Comparison of ENCODE assay signal across 16 cellular contexts in genomic region chr16:65751622-65752598, GRCh38.
DNase-seq lines count a peak whose midpoint lies in the region; ATAC-seq and TF ChIP-seq lines count a peak whose summit lies in the region.
"Had no signal": no experiment of that assay in that cellular context is flagged by ENCODE, and none has a peak within 500 bp of the region (broad histone marks: within the 10 kb centered on the region; RNA-seq: fewer than 3 reads in every experiment).

No MANE protein-coding gene starts in this region.

- POLR2A ChIA-PET in IMR-90 (lab: Charles Lee; ENCODE audit: unreplicated experiment) = no interaction called here

- H3K27ac ChIP-seq in IMR-90 (ENCODE audit: insufficient read depth, low read length) (no peak overlapping the region), mesendoderm (ENCODE audit: low read depth, low read length) (no peak overlapping the region), foreskin keratinocyte (no peak overlapping the region)

- H3K79me2 ChIP-seq in mesendoderm (ENCODE audit: control insufficient read depth, insufficient read depth, low read length) = no peaks in the 10 kb centered on the region

- TF ChIP-seq CTCF in BE2C (IDR thresholded peaks at IDR 0.05; ENCODE audit: low read depth, low read length) = peak; percentile 23; the same call in 1 of the 2 replicates
- TF ChIP-seq CTCF in IMR-90 (conservative IDR thresholded peaks at IDR 0.05; ENCODE audit: low read depth, low read length) = no peak
- no peak for TF ChIP-seq CTCF in foreskin keratinocyte (conservative IDR thresholded peaks at IDR 0.05)

- no peaks in the 10 kb centered on the region; the same call in 1 of the 2 replicates for H3K9me1 ChIP-seq in IMR-90 (ENCODE audit: insufficient read depth, low read length)

- H3K4me2 ChIP-seq in IMR-90 (ENCODE audit: low read depth, low read length) (no peak overlapping the region), mesendoderm (ENCODE audit: low read length) (no peak overlapping the region)

- no CpG with 5 or more reads among the region's 8 CpGs for WGBS in IMR-90 (ENCODE audit: extremely low coverage in 2 of 2, insufficient read length in 1 of 2), 2 experiments
- WGBS in mesendoderm (ENCODE audit: extremely low coverage, insufficient coverage, low lambda C conversion rate) = no CpG with 5 or more reads among the region's 8 CpGs

- in situ Hi-C loops in IMR-90 (cut with MboI; ENCODE audit: low sequenced_read_pairs) = no loop called here

- H3K9ac ChIP-seq in IMR-90 (ENCODE audit: low read depth, low read length) (no peak overlapping the region), adipocyte (ENCODE audit: low read length) (no peak overlapping the region), mesendoderm (ENCODE audit: low read length) (no peak overlapping the region)

- no peaks in the 10 kb centered on the region for H4K20me1 ChIP-seq in IMR-90 (ENCODE audit: insufficient read depth, low read length)

- H3K9me3 ChIP-seq in BE2C = no peaks in the 10 kb centered on the region
- no peaks in the 10 kb centered on the region for H3K9me3 ChIP-seq in IMR-90 (ENCODE audit: control insufficient read depth, insufficient read depth, low read length)
- no peaks in the 10 kb centered on the region for H3K9me3 ChIP-seq in adipocyte (ENCODE audit: control insufficient read depth, low read length)
- H3K9me3 ChIP-seq: HAP-1 had no signal

- H2BK20ac ChIP-seq in IMR-90 (ENCODE audit: low read depth, low read length) = no peak overlapping the region

- no peaks in the 10 kb centered on the region for H3K79me1 ChIP-seq in IMR-90 (ENCODE audit: low read depth in 1 of 2, low read length in 2 of 2)
- no peaks in the 10 kb centered on the region for H3K79me1 ChIP-seq in mesendoderm (ENCODE audit: low read length)

- no peak overlapping the region for H2BK120ac ChIP-seq in IMR-90 (ENCODE audit: low read depth, low read length)
- H2BK120ac ChIP-seq in mesendoderm (ENCODE audit: low read depth, low read length) = no peak overlapping the region

- intact Hi-C loops in IMR-90 (cut with micrococcal nuclease) = loop anchor here (10.0 kb wide), 1 partner anchor 403 kb away; no protein-coding TSS in a partner anchor

- DNase-seq in BE2C (peak; percentile 16), IMR-90 (no peak), adipocyte (ENCODE audit: low read depth) (peak; percentile 13), mesendoderm (peak; percentile 3), AG08395 (ENCODE audit: low spot score) (no peak), kidney glomerular epithelial cell (lab: John Stamatoyannopoulos, UW) (no peak), foreskin keratinocyte (no peak)
- DNase-seq: COR-L47, DMS 273 treated with DMSO at 0.1 percent for 48 hours, DND-41, NCI-H1105, NCI-H510A treated with DMSO at 0.1 percent for 48 hours, SW 1271 had no signal

- CTCF ChIA-PET in IMR-90 (lab: Yijun Ruan, JAX) = no interaction called here

- ATAC-seq in IMR-90 (ENCODE audit: low read depth) (no peak), foreskin keratinocyte (no peak), HG03457 (IDR thresholded peaks at IDR 0.05; ENCODE audit: unreplicated experiment) (no peak)
- ATAC-seq: Right ventricle myocardium inferior had no signal

- H2AK5ac ChIP-seq in IMR-90 (ENCODE audit: low read depth, low read length) (no peak overlapping the region), mesendoderm (ENCODE audit: low read length) (no peak overlapping the region)

- dilution Hi-C loops in IMR-90 (cut with HindIII; ENCODE audit: low sequenced_read_pairs, unreplicated experiment) = no loop called here

- H3K18ac ChIP-seq in IMR-90 (ENCODE audit: low read depth, low read length) = peak overlapping the region; percentile 43; the same call in 1 of the 2 replicates
- H3K18ac ChIP-seq in mesendoderm (ENCODE audit: low read length) = no peak overlapping the region

- H4K91ac ChIP-seq in IMR-90 (ENCODE audit: insufficient read depth, low read depth, low read length) = no peak overlapping the region; the same call in 1 of the 2 replicates

- H3K56ac ChIP-seq in IMR-90 (ENCODE audit: extremely low read depth, insufficient read depth, low read length) (no peak overlapping the region), mesendoderm (ENCODE audit: low read length) (no peak overlapping the region)

- H3K4me1 ChIP-seq in BE2C (peaks cover 16% of the 10 kb centered on the region), IMR-90 (ENCODE audit: control insufficient read depth, insufficient read depth, low read length) (peaks cover 13% of the 10 kb centered on the region; the same call in 1 of the 2 replicates), adipocyte (ENCODE audit: control insufficient read depth, insufficient read depth, low read length) (no peaks in the 10 kb centered on the region), mesendoderm (ENCODE audit: control insufficient read depth, low read depth, low read length) (no peaks in the 10 kb centered on the region), foreskin keratinocyte (no peaks in the 10 kb centered on the region)
- H3K4me1 ChIP-seq: HAP-1 had no signal

- H2BK5ac ChIP-seq in IMR-90 (ENCODE audit: low read depth, low read length, poor library complexity, severe bottlenecking) (no peak overlapping the region), mesendoderm (ENCODE audit: low read length) (no peak overlapping the region)

- no peak for TF ChIP-seq POLR2A in IMR-90 (IDR thresholded peaks at IDR 0.05; ENCODE audit: low read depth, low read length)

- H2AFZ ChIP-seq in IMR-90 (replicated peaks; ENCODE audit: low read length, poor library complexity) = no peak overlapping the region

- H3K36me3 ChIP-seq in BE2C (no peaks in the 10 kb centered on the region), IMR-90 (ENCODE audit: control insufficient read depth, insufficient read depth, low read length) (no peaks in the 10 kb centered on the region), adipocyte (ENCODE audit: control insufficient read depth, insufficient read depth, low read length, severe bottlenecking) (no peaks in the 10 kb centered on the region), mesendoderm (ENCODE audit: control insufficient read depth, insufficient read depth, low read length) (no peaks in the 10 kb centered on the region)
- H3K36me3 ChIP-seq: HAP-1 had no signal

- H4K8ac ChIP-seq in IMR-90 (ENCODE audit: low read depth in 2 of 2, low read length in 2 of 2) (no peak overlapping the region), mesendoderm (ENCODE audit: low read depth, low read length) (no peak overlapping the region)

- H2BK15ac ChIP-seq in IMR-90 (ENCODE audit: low read depth, low read length) = no peak overlapping the region
- H2BK15ac ChIP-seq in mesendoderm (replicated peaks; ENCODE audit: low read depth) = no peak overlapping the region

- no TSS peak for BruUV-seq in IMR-90 (replicated peaks; lab: Mats Ljungman, UMichigan)

- no peak overlapping the region for H3K14ac ChIP-seq in IMR-90 (replicated peaks; ENCODE audit: low read depth, low read length)

- no peak overlapping the region for H2AK9ac ChIP-seq in IMR-90 (replicated peaks; ENCODE audit: low read depth, low read length, poor library complexity)

- H3K4ac ChIP-seq in IMR-90 (ENCODE audit: low read depth, low read length) (no peak overlapping the region), mesendoderm (ENCODE audit: low read depth, low read length) (no peak overlapping the region)

- no peak for TF ChIP-seq RAD21 in IMR-90 (IDR thresholded peaks at IDR 0.05; ENCODE audit: low read length)

- H3K4me3 ChIP-seq in BE2C (ENCODE audit: low read depth, low read length) (no peak overlapping the region), IMR-90 (ENCODE audit: insufficient read depth, low read depth, low read length) (no peak overlapping the region), adipocyte (ENCODE audit: low read length) (no peak overlapping the region), mesendoderm (ENCODE audit: low read length) (no peak overlapping the region)
- H3K4me3 ChIP-seq: HAP-1 had no signal

- H3K27me3 ChIP-seq in BE2C (no peaks in the 10 kb centered on the region), IMR-90 (ENCODE audit: control insufficient read depth, insufficient read depth, low read length) (peaks cover 23% of the 10 kb centered on the region), adipocyte (replicated peaks; ENCODE audit: control insufficient read depth, insufficient read depth, low read length) (peaks cover 14% of the 10 kb centered on the region), mesendoderm (ENCODE audit: insufficient read depth, low read length, poor library complexity) (no peaks in the 10 kb centered on the region), foreskin keratinocyte (peaks cover 5% of the 10 kb centered on the region)

- no peak overlapping the region; the same call in 1 of the 2 replicates for H4K5ac ChIP-seq in IMR-90 (ENCODE audit: low read depth, low read length)
- no peak overlapping the region for H4K5ac ChIP-seq in mesendoderm (ENCODE audit: low read length)

- H3K23ac ChIP-seq in IMR-90 (ENCODE audit: low read depth, low read length) = no peak overlapping the region
- no peak overlapping the region for H3K23ac ChIP-seq in mesendoderm (ENCODE audit: low read length)

TF ChIP-seq in IMR-90, 13 proteins besides CTCF, POLR2A, EP300 and RAD21:
- TF ChIP-seq SMC3 (IDR thresholded peaks at IDR 0.05; ENCODE audit: low read depth, low read length) = no peak
- no peak for TF ChIP-seq USF2 (IDR thresholded peaks at IDR 0.05; ENCODE audit: low read depth, low read length)
- no peak for TF ChIP-seq CHD1 (IDR thresholded peaks at IDR 0.05; ENCODE audit: low read depth, low read length)
- no peak for TF ChIP-seq MAZ (IDR thresholded peaks at IDR 0.05; ENCODE audit: borderline replicate concordance, low read depth, low read length)
- no peak for TF ChIP-seq MXI1 (IDR thresholded peaks at IDR 0.05; ENCODE audit: borderline replicate concordance, low read depth, low read length)
- no peak for TF ChIP-seq CEBPB (IDR thresholded peaks at IDR 0.05; ENCODE audit: low read depth, low read length)

Comparison
In these comparisons a context has a peak if more than half of its experiments do, and no peak if none do; other contexts are left out.
1. DNase-seq: peak in BE2C (single experiment), adipocyte (single experiment) and mesendoderm (single experiment); none in IMR-90 (single experiment), AG08395 (single experiment), kidney glomerular epithelial cell (single experiment) and foreskin keratinocyte (0 of 2).